In genomic region chr5:80054682-80055081, GRCh38 we compare ENCODE assay signal across 25 cellular contexts. TPM values are rescaled to one million over a fixed set of nuclear protein-coding genes. Genes with fewer than 3 reads are reported as not detected.
DNase-seq lines count a peak whose midpoint lies in the region; ATAC-seq, FAIRE-seq and TF ChIP-seq lines count a peak whose summit lies in the region.
"Had no signal": no experiment of that assay in that cellular context is flagged by ENCODE, and none has a peak within 500 bp of the region (broad histone marks: within the 10 kb centered on the region; RNA-seq: fewer than 3 reads in every experiment).

No MANE protein-coding gene starts in this region.

- no peak overlapping the region for H3K27ac Mint-ChIP-seq in activated CD4-positive, alpha-beta memory T cell treated with anti-CD3 and anti-CD28 coated beads for 36 hours
- H3K27ac Mint-ChIP-seq in activated CD4-positive, alpha-beta memory T cell treated with anti-CD3 and anti-CD28 coated beads, Interleukin-2, amount 10 ng/mL, durations not matched to agents 7 days and 5 days, result no peak overlapping the region
- no peak overlapping the region for H3K27ac Mint-ChIP-seq in naive thymus-derived CD4-positive, alpha-beta T cell
- H3K27ac Mint-ChIP-seq: activated CD4-positive, alpha-beta T cell treated with anti-CD3 and anti-CD28 coated beads, Interleukin-2, amount 10 ng/mL, durations not matched to agents 7 days and 5 days; H9; T-cell had no signal

- no peak overlapping the region for H3K27ac ChIP-seq in PC-3 (ENCODE audit: low read length)
- no peak overlapping the region for H3K27ac ChIP-seq in WERI-Rb-1
- no peak overlapping the region for H3K27ac ChIP-seq in naive thymus-derived CD4-positive, alpha-beta T cell (ENCODE audit: low read depth, low read length)
- H3K27ac ChIP-seq: A549; adrenal gland; BLaER1 treated with 17β-estradiol and CSF1 and Interleukin-3, amounts not matched to agents 10 nM and 100 nM; upper lobe of left lung had no signal

- POLR2A ChIA-PET in activated CD4-positive, alpha-beta memory T cell treated with anti-CD3 and anti-CD28 coated beads for 36 hours (lab: Charles Lee), result no interaction called here
- POLR2A ChIA-PET in activated CD4-positive, alpha-beta memory T cell treated with anti-CD3 and anti-CD28 coated beads, Interleukin-2, amount 10 ng/mL, durations not matched to agents 7 days and 5 days (lab: Charles Lee), result no interaction called here
- POLR2A ChIA-PET in PC-3 (lab: Charles Lee; ENCODE audit: unreplicated experiment), result no interaction called here
- POLR2A ChIA-PET in naive thymus-derived CD4-positive, alpha-beta T cell (lab: Charles Lee), result no interaction called here

- BruUV-seq in PC-3 (replicated peaks; lab: Mats Ljungman, UMichigan), result no TSS peak

- H3K9me3 ChIP-seq in PC-3 (ENCODE audit: low read length), result no peaks in the 10 kb centered on the region
- no peaks in the 10 kb centered on the region for H3K9me3 ChIP-seq in WERI-Rb-1 (ENCODE audit: severe bottlenecking)
- H3K9me3 ChIP-seq in naive thymus-derived CD4-positive, alpha-beta T cell (ENCODE audit: control insufficient read depth in 2 of 3, low read length in 3 of 3), result no peaks in the 10 kb centered on the region
- H3K9me3 ChIP-seq: A549, adrenal gland, upper lobe of left lung had no signal

- H3K79me2 ChIP-seq in PC-3 (ENCODE audit: low read length), result no peaks in the 10 kb centered on the region

- ATAC-seq in PC-3, result no peak
- no peak for ATAC-seq in HG02973 (IDR thresholded peaks at IDR 0.05; ENCODE audit: unreplicated experiment)
- ATAC-seq in naive thymus-derived CD4-positive, alpha-beta T cell, result no peak
- ATAC-seq: A549, T-cell had no signal

- no peak overlapping the region for H2AFZ ChIP-seq in PC-3 (ENCODE audit: low read length)

- CTCF ChIA-PET in activated CD4-positive, alpha-beta memory T cell treated with anti-CD3 and anti-CD28 coated beads for 36 hours (lab: Charles Lee), result no interaction called here
- CTCF ChIA-PET in activated CD4-positive, alpha-beta memory T cell treated with anti-CD3 and anti-CD28 coated beads, Interleukin-2, amount 10 ng/mL, durations not matched to agents 7 days and 5 days (lab: Charles Lee), result no interaction called here
- CTCF ChIA-PET in PC-3 (lab: Charles Lee), result no interaction called here
- CTCF ChIA-PET in naive thymus-derived CD4-positive, alpha-beta T cell (lab: Charles Lee), result no interaction called here

- H3K4me3 ChIP-seq in PC-3 (ENCODE audit: low read length) (no peak overlapping the region), bronchial epithelial cell (ENCODE audit: low read depth, low read length) (no peak overlapping the region), WERI-Rb-1 (ENCODE audit: low read depth, low read length) (no peak overlapping the region)
- H3K4me3 ChIP-seq in naive thymus-derived CD4-positive, alpha-beta T cell (ENCODE audit: low read length), result no peak overlapping the region
- H3K4me3 ChIP-seq: A549; adrenal gland; BLaER1 treated with 17β-estradiol and CSF1 and Interleukin-3, amounts not matched to agents 10 nM and 100 nM; upper lobe of left lung had no signal

- no peaks in the 10 kb centered on the region; the same call in 1 of the 2 replicates for H3K27me3 ChIP-seq in PC-3 (ENCODE audit: low read length)
- no peaks in the 10 kb centered on the region for H3K27me3 ChIP-seq in bronchial epithelial cell (ENCODE audit: control insufficient read depth, insufficient read depth, low read length)
- no peaks in the 10 kb centered on the region for H3K27me3 ChIP-seq in WERI-Rb-1 (ENCODE audit: insufficient read depth, low read depth, severe bottlenecking)
- no peaks in the 10 kb centered on the region for H3K27me3 ChIP-seq in naive thymus-derived CD4-positive, alpha-beta T cell (ENCODE audit: control insufficient read depth in 2 of 2, insufficient read depth in 2 of 2, low read length in 2 of 2)
- H3K27me3 ChIP-seq: adrenal gland; BLaER1 treated with 17β-estradiol and CSF1 and Interleukin-3, amounts not matched to agents 10 nM and 100 nM; upper lobe of left lung had no signal

- peak; percentile 97 for FAIRE-seq in bronchial epithelial cell (lab: Jason Lieb, UNC)
- FAIRE-seq: A549, frontal cortex, keratinocyte had no signal

- peak; percentile 22 for DNase-seq in activated CD4-positive, alpha-beta memory T cell treated with anti-CD3 and anti-CD28 coated beads for 36 hours
- no peak for DNase-seq in activated CD4-positive, alpha-beta memory T cell treated with anti-CD3 and anti-CD28 coated beads, Interleukin-2, amount 10 ng/mL, durations not matched to agents 7 days and 5 days
- DNase-seq in PC-3, result peak; percentile 14
- peak; percentile 42 for DNase-seq in bronchial epithelial cell (ENCODE audit: low read depth)
- DNase-seq in WERI-Rb-1, result no peak
- DNase-seq in naive thymus-derived CD4-positive, alpha-beta T cell, result no peak
- no peak for DNase-seq in activated gamma-delta T cell treated with Interleukin-2 at 50 U/mL for 16 hours
- DNase-seq: activated CD4-positive, alpha-beta T cell treated with anti-CD3 and anti-CD28 coated beads, Interleukin-2, amount 10 ng/mL, durations not matched to agents 7 days and 5 days; activated CD8-positive, alpha-beta memory T cell treated with anti-CD3 and anti-CD28 coated beads, Interleukin-2, amount 50 U/mL, for 4 hours; activated gamma-delta T cell; caudate nucleus; erythroblast; H9; Kasumi-1; mesenchymal stem cell; NCI-H1105; NCI-H524 treated with DMSO at 0.1 percent for 48 hours; T-cell; upper lobe of left lung had no signal

- H3K4me2 ChIP-seq in PC-3 (ENCODE audit: low read length), result no peak overlapping the region
- H3K4me2 ChIP-seq: A549; BLaER1 treated with 17β-estradiol and CSF1 and Interleukin-3, amounts not matched to agents 10 nM and 100 nM had no signal

- no peaks in the 10 kb centered on the region for H3K9me3 Mint-ChIP-seq in activated CD4-positive, alpha-beta memory T cell treated with anti-CD3 and anti-CD28 coated beads for 36 hours
- no peaks in the 10 kb centered on the region for H3K9me3 Mint-ChIP-seq in activated CD4-positive, alpha-beta memory T cell treated with anti-CD3 and anti-CD28 coated beads, Interleukin-2, amount 10 ng/mL, durations not matched to agents 7 days and 5 days
- no peaks in the 10 kb centered on the region for H3K9me3 Mint-ChIP-seq in naive thymus-derived CD4-positive, alpha-beta T cell
- H3K9me3 Mint-ChIP-seq: activated CD4-positive, alpha-beta T cell treated with anti-CD3 and anti-CD28 coated beads, Interleukin-2, amount 10 ng/mL, durations not matched to agents 7 days and 5 days; H9; T-cell had no signal

- no peak overlapping the region for H3K4me3 Mint-ChIP-seq in activated CD4-positive, alpha-beta memory T cell treated with anti-CD3 and anti-CD28 coated beads for 36 hours
- H3K4me3 Mint-ChIP-seq in activated CD4-positive, alpha-beta memory T cell treated with anti-CD3 and anti-CD28 coated beads, Interleukin-2, amount 10 ng/mL, durations not matched to agents 7 days and 5 days, result no peak overlapping the region
- H3K4me3 Mint-ChIP-seq in naive thymus-derived CD4-positive, alpha-beta T cell, result no peak overlapping the region
- H3K4me3 Mint-ChIP-seq: activated CD4-positive, alpha-beta T cell treated with anti-CD3 and anti-CD28 coated beads, Interleukin-2, amount 10 ng/mL, durations not matched to agents 7 days and 5 days; H9; T-cell had no signal

- peaks cover 6% of the 10 kb centered on the region for H3K27me3 Mint-ChIP-seq in activated CD4-positive, alpha-beta memory T cell treated with anti-CD3 and anti-CD28 coated beads for 36 hours
- no peaks in the 10 kb centered on the region for H3K27me3 Mint-ChIP-seq in activated CD4-positive, alpha-beta memory T cell treated with anti-CD3 and anti-CD28 coated beads, Interleukin-2, amount 10 ng/mL, durations not matched to agents 7 days and 5 days
- H3K27me3 Mint-ChIP-seq in naive thymus-derived CD4-positive, alpha-beta T cell, result peaks cover 0 to 12% (median 0%) of the 10 kb centered on the region in 5 donors

- no peaks in the 10 kb centered on the region for H4K20me1 ChIP-seq in PC-3 (ENCODE audit: low read length)
- H4K20me1 ChIP-seq: BLaER1 treated with 17β-estradiol and CSF1 and Interleukin-3, amounts not matched to agents 10 nM and 100 nM had no signal

- H3K9ac ChIP-seq in PC-3 (ENCODE audit: low read length), result no peak overlapping the region
- H3K9ac ChIP-seq: BLaER1 treated with 17β-estradiol and CSF1 and Interleukin-3, amounts not matched to agents 10 nM and 100 nM had no signal

- H3K9me2 ChIP-seq in PC-3 (replicated peaks; ENCODE audit: low read length), result no peaks in the 10 kb centered on the region

- intact Hi-C loops in activated CD4-positive, alpha-beta memory T cell treated with anti-CD3 and anti-CD28 coated beads for 36 hours (cut with micrococcal nuclease), result no loop called here
- intact Hi-C loops in PC-3 (cut with micrococcal nuclease), result no loop called here
- intact Hi-C loops in naive thymus-derived CD4-positive, alpha-beta T cell (cut with micrococcal nuclease), result no loop called here

- H3K36me3 ChIP-seq in PC-3 (ENCODE audit: low read depth, low read length), result no peaks in the 10 kb centered on the region
- no peaks in the 10 kb centered on the region for H3K36me3 ChIP-seq in bronchial epithelial cell (ENCODE audit: control insufficient read depth, insufficient read depth, low read length)
- no peaks in the 10 kb centered on the region for H3K36me3 ChIP-seq in WERI-Rb-1
- H3K36me3 ChIP-seq in naive thymus-derived CD4-positive, alpha-beta T cell (ENCODE audit: control insufficient read depth in 2 of 3, insufficient read depth in 3 of 3, low read length in 3 of 3), result no peaks in the 10 kb centered on the region
- H3K36me3 ChIP-seq: adrenal gland; BLaER1 treated with 17β-estradiol and CSF1 and Interleukin-3, amounts not matched to agents 10 nM and 100 nM; upper lobe of left lung had no signal

- peaks cover 14% of the 10 kb centered on the region for H3K4me1 Mint-ChIP-seq in activated CD4-positive, alpha-beta memory T cell treated with anti-CD3 and anti-CD28 coated beads for 36 hours (ENCODE audit: low read depth)
- peaks cover 19% of the 10 kb centered on the region for H3K4me1 Mint-ChIP-seq in activated CD4-positive, alpha-beta memory T cell treated with anti-CD3 and anti-CD28 coated beads, Interleukin-2, amount 10 ng/mL, durations not matched to agents 7 days and 5 days
- no peaks in the 10 kb centered on the region for H3K4me1 Mint-ChIP-seq in naive thymus-derived CD4-positive, alpha-beta T cell
- H3K4me1 Mint-ChIP-seq: activated CD4-positive, alpha-beta T cell treated with anti-CD3 and anti-CD28 coated beads, Interleukin-2, amount 10 ng/mL, durations not matched to agents 7 days and 5 days; T-cell had no signal

- TF ChIP-seq CTCF in PC-3 (conservative IDR thresholded peaks at IDR 0.05; ENCODE audit: low read depth, low read length), result no peak
- no peak for TF ChIP-seq CTCF in bronchial epithelial cell (IDR thresholded peaks at IDR 0.05; ENCODE audit: insufficient read depth, low read length, severe bottlenecking)
- TF ChIP-seq CTCF in WERI-Rb-1 (IDR thresholded peaks at IDR 0.05; ENCODE audit: low read depth, low read length), result no peak

- no peaks in the 10 kb centered on the region for H3K4me1 ChIP-seq in PC-3 (ENCODE audit: insufficient read depth, low read length)
- no peaks in the 10 kb centered on the region for H3K4me1 ChIP-seq in naive thymus-derived CD4-positive, alpha-beta T cell (ENCODE audit: control insufficient read depth in 2 of 2, insufficient read depth in 2 of 2, low read length in 2 of 2)
- H3K4me1 ChIP-seq: A549; adrenal gland; BLaER1 treated with 17β-estradiol and CSF1 and Interleukin-3, amounts not matched to agents 10 nM and 100 nM; upper lobe of left lung had no signal

- no peaks in the 10 kb centered on the region for H3F3A ChIP-seq in PC-3 (ENCODE audit: low read length, unreplicated experiment)

- H3K36me3 Mint-ChIP-seq in activated CD4-positive, alpha-beta memory T cell treated with anti-CD3 and anti-CD28 coated beads for 36 hours, result no peaks in the 10 kb centered on the region
- no peaks in the 10 kb centered on the region for H3K36me3 Mint-ChIP-seq in activated CD4-positive, alpha-beta memory T cell treated with anti-CD3 and anti-CD28 coated beads, Interleukin-2, amount 10 ng/mL, durations not matched to agents 7 days and 5 days (ENCODE audit: low read depth)
- H3K36me3 Mint-ChIP-seq in naive thymus-derived CD4-positive, alpha-beta T cell, result peaks cover 0 to 12% (median 0%) of the 10 kb centered on the region in 5 donors

RNA-seq across cellular contexts. Expression of gene THBS4, which starts 19.5 kb away (rescaled TPM):
- 1 to 10 TPM; 1.8 to 2.2 TPM for total RNA-seq in activated CD4-positive, alpha-beta memory T cell treated with anti-CD3 and anti-CD28 coated beads for 36 hours
- total RNA-seq in activated CD4-positive, alpha-beta memory T cell treated with anti-CD3 and anti-CD28 coated beads, Interleukin-2, amount 10 ng/mL, durations not matched to agents 7 days and 5 days, result 1 to 10 TPM; 2.2 to 3.6 TPM
- total RNA-seq in PC-3 (2014; rRNA removed) (0.29 TPM in 1 of 2 replicates, not detected in the other), bronchial epithelial cell (0.26 TPM in 2 replicates)
- 1 to 10 TPM in 1 of 5 experiments, under 1 TPM in 4; 0.53 to 1.2 (median 0.65) TPM for total RNA-seq in naive thymus-derived CD4-positive, alpha-beta T cell
- polyA plus RNA-seq in naive thymus-derived CD4-positive, alpha-beta T cell, result under 1 TPM in 1 of 2 donors, not detected in 1; 0.16 TPM

Comparison
In these comparisons a context has a peak if more than half of its experiments do, and no peak if none do; other contexts are left out.
1. DNase-seq: peak in activated CD4-positive, alpha-beta memory T cell treated with anti-CD3 and anti-CD28 coated beads for 36 hours (single experiment), PC-3 (single experiment) and bronchial epithelial cell (single experiment); none in activated CD4-positive, alpha-beta memory T cell treated with anti-CD3 and anti-CD28 coated beads, Interleukin-2, amount 10 ng/mL, durations not matched to agents 7 days and 5 days (single experiment), WERI-Rb-1 (single experiment), naive thymus-derived CD4-positive, alpha-beta T cell (0 of 9) and activated gamma-delta T cell treated with Interleukin-2 at 50 U/mL for 16 hours (single experiment).